18 cellular contexts compared by ENCODE assay signal in genomic region chrX:99798951-99799350, GRCh38.
DNase-seq lines count a peak whose midpoint lies in the region; ATAC-seq, FAIRE-seq and TF ChIP-seq lines count a peak whose summit lies in the region.
"Had no signal": no experiment of that assay in that cellular context is flagged by ENCODE, and none has a peak within 500 bp of the region (broad histone marks: within the 10 kb centered on the region; RNA-seq: fewer than 3 reads in every experiment).

No MANE protein-coding gene starts in this region.

- no peak overlapping the region for H3K4me3 Mint-ChIP-seq in astrocyte (ENCODE audit: unreplicated experiment)
- H3K4me3 Mint-ChIP-seq in activated T-helper 2 cell treated with anti-CD3 and anti-CD28 coated beads, Interferon-gamma antibody, Interleukin-2, Interleukin-4, amounts not matched to agents 10 μg/mL and 5 μg/mL and 100 μg/mL, durations not matched to agents 14 hours and 24 hours and 36 hours (ENCODE audit: low read depth) = no peak overlapping the region
- H3K4me3 Mint-ChIP-seq in Calu3 (ENCODE audit: low read depth, unreplicated experiment) = no peak overlapping the region
- H3K4me3 Mint-ChIP-seq: CD8-positive, alpha-beta memory T cell; GM23338; H9 had no signal

- CTCF ChIA-PET in Calu3 (lab: Charles Lee) = no interaction called here

- H3K9ac ChIP-seq in astrocyte (ENCODE audit: low read length) = no peak overlapping the region
- H3K9ac ChIP-seq: BLaER1 had no signal

- H3K27ac Mint-ChIP-seq in astrocyte (ENCODE audit: unreplicated experiment) = peak overlapping the region; percentile 80
- no peak overlapping the region for H3K27ac Mint-ChIP-seq in activated T-helper 2 cell treated with anti-CD3 and anti-CD28 coated beads, Interferon-gamma antibody, Interleukin-2, Interleukin-4, amounts not matched to agents 10 μg/mL and 5 μg/mL and 100 μg/mL, durations not matched to agents 14 hours and 24 hours and 36 hours
- no peak overlapping the region for H3K27ac Mint-ChIP-seq in Calu3 (ENCODE audit: unreplicated experiment)
- H3K27ac Mint-ChIP-seq: CD8-positive, alpha-beta memory T cell; GM23338; H9 had no signal

- H3K4me3 ChIP-seq in AG10803 (ENCODE audit: low read length) = no peak overlapping the region
- H3K4me3 ChIP-seq in astrocyte (ENCODE audit: insufficient read depth, low read depth, low read length) = no peak overlapping the region
- H3K4me3 ChIP-seq in skeletal muscle cell (ENCODE audit: low read depth, low read length) = no peak overlapping the region
- H3K4me3 ChIP-seq: BLaER1, GM12878, GM23338 had no signal

- H3K27me3 Mint-ChIP-seq in astrocyte (ENCODE audit: low read depth, unreplicated experiment) (no peaks in the 10 kb centered on the region), Calu3 (ENCODE audit: unreplicated experiment) (no peaks in the 10 kb centered on the region)
- H3K27me3 Mint-ChIP-seq in activated T-helper 2 cell treated with anti-CD3 and anti-CD28 coated beads, Interferon-gamma antibody, Interleukin-2, Interleukin-4, amounts not matched to agents 10 μg/mL and 5 μg/mL and 100 μg/mL, durations not matched to agents 14 hours and 24 hours and 36 hours (ENCODE audit: low read depth) = no peaks in the 10 kb centered on the region

- no TSS peak for BruUV-seq in Calu3 (replicated peaks; lab: Mats Ljungman, UMichigan)

- peaks cover 2% of the 10 kb centered on the region for H3K4me1 Mint-ChIP-seq in astrocyte (ENCODE audit: low read depth, unreplicated experiment)
- no peaks in the 10 kb centered on the region for H3K4me1 Mint-ChIP-seq in activated T-helper 2 cell treated with anti-CD3 and anti-CD28 coated beads, Interferon-gamma antibody, Interleukin-2, Interleukin-4, amounts not matched to agents 10 μg/mL and 5 μg/mL and 100 μg/mL, durations not matched to agents 14 hours and 24 hours and 36 hours (ENCODE audit: low read depth)
- H3K4me1 Mint-ChIP-seq in Calu3 (ENCODE audit: low read depth, unreplicated experiment) = no peaks in the 10 kb centered on the region
- H3K4me1 Mint-ChIP-seq: CD8-positive, alpha-beta memory T cell; GM23338; H9 had no signal

- H2AFZ ChIP-seq in astrocyte (ENCODE audit: low read depth, low read length) = no peak overlapping the region
- H2AFZ ChIP-seq: GM23338 had no signal

- ATAC-seq in foreskin keratinocyte = no peak
- ATAC-seq in HG02759 (IDR thresholded peaks at IDR 0.05; ENCODE audit: unreplicated experiment) = no peak
- ATAC-seq: GM12878, GM23338 had no signal

- H3K79me2 ChIP-seq in astrocyte (ENCODE audit: insufficient read depth, low read length) = no peaks in the 10 kb centered on the region

- no peak overlapping the region for H3K4me2 ChIP-seq in astrocyte (ENCODE audit: low read length)
- H3K4me2 ChIP-seq: BLaER1, GM23338 had no signal

- peak; percentile 91 for FAIRE-seq in astrocyte (lab: Jason Lieb, UNC)
- FAIRE-seq: GM12878, GM18507 had no signal

- H3K36me3 Mint-ChIP-seq in astrocyte (ENCODE audit: low read depth, unreplicated experiment) (no peaks in the 10 kb centered on the region), Calu3 (ENCODE audit: insufficient read depth, unreplicated experiment) (no peaks in the 10 kb centered on the region)
- no peaks in the 10 kb centered on the region for H3K36me3 Mint-ChIP-seq in activated T-helper 2 cell treated with anti-CD3 and anti-CD28 coated beads, Interferon-gamma antibody, Interleukin-2, Interleukin-4, amounts not matched to agents 10 μg/mL and 5 μg/mL and 100 μg/mL, durations not matched to agents 14 hours and 24 hours and 36 hours (ENCODE audit: low read depth)
- H3K36me3 Mint-ChIP-seq: CD8-positive, alpha-beta memory T cell had no signal

- H3K4me1 ChIP-seq in astrocyte (ENCODE audit: insufficient read depth, low read length) = no peaks in the 10 kb centered on the region
- no peaks in the 10 kb centered on the region for H3K4me1 ChIP-seq in foreskin keratinocyte
- H3K4me1 ChIP-seq: BLaER1, Caco-2 had no signal

- no peaks in the 10 kb centered on the region for H3K27me3 ChIP-seq in astrocyte (ENCODE audit: insufficient read depth, low read length)
- no peaks in the 10 kb centered on the region for H3K27me3 ChIP-seq in foreskin keratinocyte

- H3K9me3 Mint-ChIP-seq in astrocyte (ENCODE audit: unreplicated experiment) = peaks cover 2% of the 10 kb centered on the region
- H3K9me3 Mint-ChIP-seq in activated T-helper 2 cell treated with anti-CD3 and anti-CD28 coated beads, Interferon-gamma antibody, Interleukin-2, Interleukin-4, amounts not matched to agents 10 μg/mL and 5 μg/mL and 100 μg/mL, durations not matched to agents 14 hours and 24 hours and 36 hours = peaks cover 6% of the 10 kb centered on the region
- H3K9me3 Mint-ChIP-seq in Calu3 (ENCODE audit: low read depth, unreplicated experiment) = no peaks in the 10 kb centered on the region

- peak overlapping the region; percentile 30 for H3K27ac ChIP-seq in astrocyte (ENCODE audit: low read depth, low read length)
- H3K27ac ChIP-seq in foreskin keratinocyte = no peak overlapping the region
- H3K27ac ChIP-seq: 22Rv1, BLaER1 had no signal

- H4K20me1 ChIP-seq in astrocyte (ENCODE audit: insufficient read depth, low read length) = no peaks in the 10 kb centered on the region
- H4K20me1 ChIP-seq: BLaER1 had no signal

- intact Hi-C loops in activated T-helper 2 cell treated with anti-CD3 and anti-CD28 coated beads, Interferon-gamma antibody, Interleukin-2, Interleukin-4, amounts not matched to agents 10 μg/mL and 5 μg/mL and 100 μg/mL, durations not matched to agents 14 hours and 24 hours and 36 hours (cut with micrococcal nuclease) = no loop called here
- intact Hi-C loops in Calu3 (cut with micrococcal nuclease; ENCODE audit: unreplicated experiment) = no loop called here

- TF ChIP-seq CTCF in AG10803 (conservative IDR thresholded peaks at IDR 0.05; ENCODE audit: low read length) (no peak), astrocyte (IDR thresholded peaks at IDR 0.05; ENCODE audit: insufficient read depth, low read depth, low read length) (no peak), foreskin keratinocyte (conservative IDR thresholded peaks at IDR 0.05) (no peak), Calu3 (IDR thresholded peaks at IDR 0.05; ENCODE audit: unreplicated experiment) (no peak)

- no peaks in the 10 kb centered on the region for H3K9me3 ChIP-seq in astrocyte (ENCODE audit: insufficient read depth, low read depth, low read length)
- H3K9me3 ChIP-seq: Caco-2 had no signal

- DNase-seq in AG10803 (ENCODE audit: low read depth) (peak; percentile 44), HT1080 (ENCODE audit: low read depth) (peak; percentile 71), astrocyte (ENCODE audit: low read depth) (peak; percentile 12), skeletal muscle cell (ENCODE audit: low read depth) (peak; percentile 4), foreskin keratinocyte (no peak), Calu3 (no peak)
- no peak for DNase-seq in activated T-helper 2 cell treated with anti-CD3 and anti-CD28 coated beads, Interferon-gamma antibody, Interleukin-2, Interleukin-4, amounts not matched to agents 10 μg/mL and 5 μg/mL and 100 μg/mL, durations not matched to agents 14 hours and 24 hours and 36 hours (ENCODE audit: low spot score)
- DNase-seq: AML-193; Caco-2; CD8-positive, alpha-beta memory T cell; DMS53; H9 had no signal

- no peaks in the 10 kb centered on the region for H3K36me3 ChIP-seq in astrocyte (ENCODE audit: insufficient read depth, low read length)
- H3K36me3 ChIP-seq: BLaER1 had no signal

Comparison
In these comparisons a context has a peak if more than half of its experiments do, and no peak if none do; other contexts are left out.
1. DNase-seq: peak in AG10803 (single experiment), HT1080 (single experiment), astrocyte (single experiment) and skeletal muscle cell (single experiment); none in activated T-helper 2 cell treated with anti-CD3 and anti-CD28 coated beads, Interferon-gamma antibody, Interleukin-2, Interleukin-4, amounts not matched to agents 10 μg/mL and 5 μg/mL and 100 μg/mL, durations not matched to agents 14 hours and 24 hours and 36 hours (single experiment), foreskin keratinocyte (0 of 2) and Calu3 (single experiment).